In the genomic region with DNA sequence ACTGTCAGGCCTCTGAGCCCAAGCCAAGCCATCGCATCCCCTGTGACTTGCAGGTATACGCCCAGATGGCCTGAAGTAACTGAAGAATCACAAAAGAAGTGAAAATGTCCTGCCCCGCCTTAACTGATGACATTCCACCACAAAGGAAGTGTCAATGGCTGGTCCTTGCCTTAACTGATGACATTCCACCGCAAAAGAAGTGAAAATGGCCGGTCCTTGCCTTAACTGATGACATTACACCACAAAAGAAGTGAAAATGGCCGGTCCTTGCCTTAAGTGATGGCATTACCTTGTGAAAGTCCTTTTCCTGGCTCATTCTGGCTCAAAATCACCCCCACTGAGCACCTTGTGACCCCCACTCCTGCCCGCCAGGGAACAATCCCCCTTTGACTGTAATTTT, we compare ENCODE assay signal across 6 cellular contexts.
A peak's percentile ranks its signal among the peaks of the same experiment; 100 is the strongest.
DNase-seq lines count a peak whose midpoint lies in the region; ATAC-seq and TF ChIP-seq lines count a peak whose summit lies in the region.
"Not testable (repeated sequence)": the region's sequence is repeated elsewhere in the genome, so short reads cannot be mapped to it uniquely, and the experiment has no call there.

No MANE protein-coding gene starts in this region.

- not testable (repeated sequence) for H2BK120ac ChIP-seq in H9 (ENCODE audit: low read depth, low read length, poor library complexity, severe bottlenecking)

- not testable (repeated sequence) for H4K20me1 ChIP-seq in H9 (ENCODE audit: control insufficient read depth, insufficient read depth, insufficient read length); hepatocyte (ENCODE audit: insufficient read depth, poor library complexity, severe bottlenecking)

- not testable (repeated sequence) for H3K9me3 ChIP-seq in H9 (ENCODE audit: control insufficient read depth, low read depth, low read length); HUES64 (ENCODE audit: insufficient read depth, low read depth, low read length); hepatocyte (ENCODE audit: low read depth)

- not testable (repeated sequence) for H3K27me3 ChIP-seq in H9 (ENCODE audit: insufficient read depth, low read length); HUES64 (ENCODE audit: insufficient read depth, low read length); hepatocyte

- H2AK5ac ChIP-seq in H9 (ENCODE audit: insufficient read length, low read length), result not testable (repeated sequence)

- H2BK20ac ChIP-seq in H9 (ENCODE audit: low read depth, low read length, poor library complexity, severe bottlenecking), result not testable (repeated sequence)

- H3K4me1 Mint-ChIP-seq in H9 (peaks cover 67 to 70% of the 10 kb centered on the region in 2 experiments), WTC11 (peaks cover 71% of the 10 kb centered on the region)

- not testable (repeated sequence) for H2BK15ac ChIP-seq in H9 (ENCODE audit: low read depth, low read length)

- not testable (repeated sequence) for H3K27ac ChIP-seq in H9 (ENCODE audit: insufficient read length, low read depth, low read length)
- H3K27ac ChIP-seq in HUES64 (ENCODE audit: low read depth, low read length), result peak overlapping the region; percentile 34; the same call in 1 of the 2 replicates
- peak overlapping the region; percentile 23 for H3K27ac ChIP-seq in hepatocyte

- no CpG with 5 or more reads among the region's 7 CpGs for WGBS in H9 (ENCODE audit: extremely low coverage, insufficient read length, low lambda C conversion rate)
- 30% methylated on average over 7 of the region's 7 CpGs for WGBS in HUES64
- WGBS in hepatocyte (ENCODE audit: low lambda C conversion rate, missing lambda C conversion rate), result 83% methylated on average over 7 of the region's 7 CpGs

- not testable (repeated sequence) for H2AFZ ChIP-seq in H9 (ENCODE audit: low read length); hepatocyte

- not testable (repeated sequence) for H3K4me1 ChIP-seq in H9 (ENCODE audit: insufficient read depth, low read length)
- peaks cover 61% of the 10 kb centered on the region for H3K4me1 ChIP-seq in HUES64 (ENCODE audit: insufficient read depth, low read length)
- H3K4me1 ChIP-seq in hepatocyte (ENCODE audit: insufficient read depth), result peaks cover 11% of the 10 kb centered on the region

- H3K56ac ChIP-seq in H9 (ENCODE audit: insufficient read length, low read depth, low read length), result not testable (repeated sequence)

- H4K91ac ChIP-seq in H9 (ENCODE audit: insufficient read length, low read depth, low read length), result not testable (repeated sequence)

- not testable (repeated sequence) for H3K4me3 Mint-ChIP-seq in H9, WTC11

- H3K36me3 Mint-ChIP-seq in H9 (ENCODE audit: insufficient read depth in 1 of 3, low read depth in 3 of 3) (peaks cover 6 to 18% (median 15%) of the 10 kb centered on the region in 3 experiments), WTC11 (peaks cover 17% of the 10 kb centered on the region)

- not testable (repeated sequence) for H3T11ph ChIP-seq in H9 (ENCODE audit: low read length)

- H3K18ac ChIP-seq in H9 (ENCODE audit: insufficient read length, low read depth, low read length), result not testable (repeated sequence)

- H3K79me1 ChIP-seq in H9 (ENCODE audit: insufficient read depth, low read depth, low read length, poor library complexity, severe bottlenecking), result not testable (repeated sequence)

- H3K23me2 ChIP-seq in H9 (ENCODE audit: insufficient read length, low read depth, low read length, poor library complexity, severe bottlenecking), result not testable (repeated sequence)

- not testable (repeated sequence) for TF ChIP-seq CTCF in H9 (conservative IDR thresholded peaks at IDR 0.05); WTC11 (IDR thresholded peaks at IDR 0.05); hepatocyte (IDR thresholded peaks at IDR 0.05; ENCODE audit: poor library complexity)

- not testable (repeated sequence) for H3K4ac ChIP-seq in H9 (ENCODE audit: low read depth, low read length)

- ATAC-seq in WTC11, result not testable (repeated sequence)

- POLR2A ChIA-PET in WTC11 (lab: Charles Lee), result interaction anchor here (1.0 kb wide), 1 partner anchor 245 kb away, joined by 3 read pairs; no protein-coding TSS in a partner anchor

- H3K14ac ChIP-seq in H9 (ENCODE audit: insufficient read depth, low read length), result not testable (repeated sequence)

- H3K36me3 ChIP-seq in HUES64 (ENCODE audit: insufficient read depth, low read length); hepatocyte (replicated peaks; ENCODE audit: insufficient read depth, low read depth): not testable (repeated sequence)

- H4K8ac ChIP-seq in H9 (replicated peaks; ENCODE audit: insufficient read length, low read depth, low read length), result not testable (repeated sequence)

- not testable (repeated sequence) for H3K27me3 Mint-ChIP-seq in H9 (ENCODE audit: low read depth)
- H3K27me3 Mint-ChIP-seq in WTC11 (ENCODE audit: low read depth), result peaks cover 18% of the 10 kb centered on the region

- H3K4me3 ChIP-seq in HUES64 (ENCODE audit: low read length); hepatocyte: not testable (repeated sequence)

- H3K4me2 ChIP-seq in H9 (ENCODE audit: insufficient read depth, insufficient read length, low read length); hepatocyte: not testable (repeated sequence)

- CTCF ChIA-PET in WTC11 (lab: Charles Lee), result interaction anchor here (3.1 kb wide), 1 partner anchor 20 kb away, joined by 12 read pairs; no protein-coding TSS in a partner anchor

- H2BK12ac ChIP-seq in H9 (ENCODE audit: insufficient read length, low read depth, low read length), result not testable (repeated sequence)

- H3K9me3 Mint-ChIP-seq in H9 (peaks cover 16 to 18% of the 10 kb centered on the region in 2 experiments), WTC11 (peaks cover 18% of the 10 kb centered on the region)

- H3K27ac Mint-ChIP-seq in H9, result peak overlapping the region in 2 of 3 experiments; percentile 4 to 76; a peak in 2 of 7 replicates
- peak overlapping the region; percentile 71; the same call in 1 of the 2 replicates for H3K27ac Mint-ChIP-seq in WTC11

- DNase-seq in ELF-1 (ENCODE audit: low read depth, low spot score) (peak; percentile 51), H9 (peak; percentile 45), OCI-M1 (lab: John Stamatoyannopoulos, UW) (peak; percentile 7)
- not testable (repeated sequence) for DNase-seq in WTC11 (ENCODE audit: low spot score); hepatocyte (ENCODE audit: low spot score)

- H4K5ac ChIP-seq in H9 (ENCODE audit: insufficient read length, low read depth, low read length), result not testable (repeated sequence)

- H3K23ac ChIP-seq in H9 (ENCODE audit: insufficient read length, low read depth, low read length), result not testable (repeated sequence)

- H3K9me2 ChIP-seq in hepatocyte (replicated peaks; ENCODE audit: insufficient read depth), result not testable (repeated sequence)

- not testable (repeated sequence) for H3K9ac ChIP-seq in H9 (ENCODE audit: extremely low read depth, insufficient read length, low read length); HUES64 (ENCODE audit: low read depth, low read length)

- H2BK5ac ChIP-seq in H9 (ENCODE audit: insufficient read length, low read length), result not testable (repeated sequence)

- H3K79me2 ChIP-seq in H9 (ENCODE audit: insufficient read depth, low read length); hepatocyte: not testable (repeated sequence)
